ENCODE assay signal across 1 cellular context in the genomic region with DNA sequence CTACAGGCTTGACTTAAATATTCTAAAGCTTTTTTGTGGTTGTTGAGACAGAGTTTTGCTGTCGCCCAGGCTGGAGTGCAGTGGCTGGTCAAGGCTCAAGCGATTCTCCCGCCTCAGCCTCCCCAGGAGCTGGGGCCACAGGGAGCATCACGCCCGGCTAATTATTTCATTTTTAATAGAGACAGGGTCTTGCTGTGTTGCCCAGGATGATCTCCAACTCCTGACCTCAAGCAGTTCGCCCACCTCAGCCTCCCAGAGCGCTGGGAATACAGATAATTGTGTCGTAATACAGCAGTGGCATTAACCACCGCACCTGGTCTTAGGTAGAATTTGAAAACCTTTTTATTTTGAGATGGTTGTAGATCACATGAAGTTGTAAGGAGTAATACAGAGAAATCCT.
TF ChIP-seq lines count a peak whose summit lies in the region.

No MANE protein-coding gene starts in this region.

TF ChIP-seq in HepG2, 621 proteins besides CTCF, POLR2A, EP300 and RAD21:
- TF ChIP-seq, protein P1, sequence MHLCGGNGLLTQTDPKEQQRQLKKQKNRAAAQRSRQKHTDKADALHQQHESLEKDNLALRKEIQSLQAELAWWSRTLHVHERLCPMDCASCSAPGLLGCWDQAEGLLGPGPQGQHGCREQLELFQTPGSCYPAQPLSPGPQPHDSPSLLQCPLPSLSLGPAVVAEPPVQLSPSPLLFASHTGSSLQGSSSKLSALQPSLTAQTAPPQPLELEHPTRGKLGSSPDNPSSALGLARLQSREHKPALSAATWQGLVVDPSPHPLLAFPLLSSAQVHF (CRISPR knock-in tag; IDR thresholded peaks at IDR 0.05) = no peak
- TF ChIP-seq, protein P2, sequence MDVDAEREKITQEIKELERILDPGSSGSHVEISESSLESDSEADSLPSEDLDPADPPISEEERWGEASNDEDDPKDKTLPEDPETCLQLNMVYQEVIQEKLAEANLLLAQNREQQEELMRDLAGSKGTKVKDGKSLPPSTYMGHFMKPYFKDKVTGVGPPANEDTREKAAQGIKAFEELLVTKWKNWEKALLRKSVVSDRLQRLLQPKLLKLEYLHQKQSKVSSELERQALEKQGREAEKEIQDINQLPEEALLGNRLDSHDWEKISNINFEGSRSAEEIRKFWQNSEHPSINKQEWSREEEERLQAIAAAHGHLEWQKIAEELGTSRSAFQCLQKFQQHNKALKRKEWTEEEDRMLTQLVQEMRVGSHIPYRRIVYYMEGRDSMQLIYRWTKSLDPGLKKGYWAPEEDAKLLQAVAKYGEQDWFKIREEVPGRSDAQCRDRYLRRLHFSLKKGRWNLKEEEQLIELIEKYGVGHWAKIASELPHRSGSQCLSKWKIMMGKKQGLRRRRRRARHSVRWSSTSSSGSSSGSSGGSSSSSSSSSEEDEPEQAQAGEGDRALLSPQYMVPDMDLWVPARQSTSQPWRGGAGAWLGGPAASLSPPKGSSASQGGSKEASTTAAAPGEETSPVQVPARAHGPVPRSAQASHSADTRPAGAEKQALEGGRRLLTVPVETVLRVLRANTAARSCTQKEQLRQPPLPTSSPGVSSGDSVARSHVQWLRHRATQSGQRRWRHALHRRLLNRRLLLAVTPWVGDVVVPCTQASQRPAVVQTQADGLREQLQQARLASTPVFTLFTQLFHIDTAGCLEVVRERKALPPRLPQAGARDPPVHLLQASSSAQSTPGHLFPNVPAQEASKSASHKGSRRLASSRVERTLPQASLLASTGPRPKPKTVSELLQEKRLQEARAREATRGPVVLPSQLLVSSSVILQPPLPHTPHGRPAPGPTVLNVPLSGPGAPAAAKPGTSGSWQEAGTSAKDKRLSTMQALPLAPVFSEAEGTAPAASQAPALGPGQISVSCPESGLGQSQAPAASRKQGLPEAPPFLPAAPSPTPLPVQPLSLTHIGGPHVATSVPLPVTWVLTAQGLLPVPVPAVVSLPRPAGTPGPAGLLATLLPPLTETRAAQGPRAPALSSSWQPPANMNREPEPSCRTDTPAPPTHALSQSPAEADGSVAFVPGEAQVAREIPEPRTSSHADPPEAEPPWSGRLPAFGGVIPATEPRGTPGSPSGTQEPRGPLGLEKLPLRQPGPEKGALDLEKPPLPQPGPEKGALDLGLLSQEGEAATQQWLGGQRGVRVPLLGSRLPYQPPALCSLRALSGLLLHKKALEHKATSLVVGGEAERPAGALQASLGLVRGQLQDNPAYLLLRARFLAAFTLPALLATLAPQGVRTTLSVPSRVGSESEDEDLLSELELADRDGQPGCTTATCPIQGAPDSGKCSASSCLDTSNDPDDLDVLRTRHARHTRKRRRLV (CRISPR knock-in tag; IDR thresholded peaks at IDR 0.05) = no peak
- TF ChIP-seq SMYD3 (CRISPR knock-in tag; IDR thresholded peaks at IDR 0.05) (no peak), FOXK2 (IDR thresholded peaks at IDR 0.05) (no peak), CEBPB (IDR thresholded peaks at IDR 0.05; ENCODE audit: borderline replicate concordance, low read depth, low read length) (peak; percentile 31; the same call in 1 of the 2 replicates), ZFP1 (CRISPR knock-in tag; IDR thresholded peaks at IDR 0.05) (no peak), SIN3A (IDR thresholded peaks at IDR 0.05; ENCODE audit: borderline replicate concordance, low read depth, low read length) (no peak), SP4 (CRISPR knock-in tag; IDR thresholded peaks at IDR 0.05) (no peak), TEAD2 (CRISPR knock-in tag; IDR thresholded peaks at IDR 0.05) (no peak), BHLHE40 (IDR thresholded peaks at IDR 0.05; ENCODE audit: low read length) (no peak), PHF8 (CRISPR knock-in tag; IDR thresholded peaks at IDR 0.05) (0 out of 2 replicates have a peak, but pooled peaks have one; percentile 3), GPN1 (CRISPR knock-in tag; IDR thresholded peaks at IDR 0.05; ENCODE audit: borderline replicate concordance) (no peak), ZNF709 (CRISPR knock-in tag; IDR thresholded peaks at IDR 0.05) (no peak), ZNF33A (CRISPR knock-in tag; IDR thresholded peaks at IDR 0.05; ENCODE audit: borderline replicate concordance) (no peak), ZNF331 (CRISPR knock-in tag; IDR thresholded peaks at IDR 0.05) (no peak), MBD4 (IDR thresholded peaks at IDR 0.05; ENCODE audit: borderline replicate concordance, low read length) (no peak), ZNF121 (CRISPR knock-in tag; IDR thresholded peaks at IDR 0.05) (peak; percentile 88), PLRG1 (conservative IDR thresholded peaks at IDR 0.05) (no peak), CBX2 (IDR thresholded peaks at IDR 0.05; ENCODE audit: low read depth, low read length) (no peak), CBX2 (CRISPR knock-in tag; IDR thresholded peaks at IDR 0.05; ENCODE audit: low read depth) (no peak), WIZ (CRISPR knock-in tag; IDR thresholded peaks at IDR 0.05) (no peak), NFATC3 (CRISPR knock-in tag; IDR thresholded peaks at IDR 0.05) (no peak), HMG20B (CRISPR knock-in tag; conservative IDR thresholded peaks at IDR 0.05) (no peak), SAFB2 (CRISPR knock-in tag; IDR thresholded peaks at IDR 0.05; ENCODE audit: borderline replicate concordance, low read depth) (no peak), SMAD3 (CRISPR knock-in tag; IDR thresholded peaks at IDR 0.05) (0 out of 2 replicates have a peak, but pooled peaks have one; percentile 13), SMARCE1 (IDR thresholded peaks at IDR 0.05; ENCODE audit: borderline replicate concordance) (no peak), RBAK (CRISPR knock-in tag; IDR thresholded peaks at IDR 0.05) (no peak)
- TF ChIP-seq, protein P3, sequence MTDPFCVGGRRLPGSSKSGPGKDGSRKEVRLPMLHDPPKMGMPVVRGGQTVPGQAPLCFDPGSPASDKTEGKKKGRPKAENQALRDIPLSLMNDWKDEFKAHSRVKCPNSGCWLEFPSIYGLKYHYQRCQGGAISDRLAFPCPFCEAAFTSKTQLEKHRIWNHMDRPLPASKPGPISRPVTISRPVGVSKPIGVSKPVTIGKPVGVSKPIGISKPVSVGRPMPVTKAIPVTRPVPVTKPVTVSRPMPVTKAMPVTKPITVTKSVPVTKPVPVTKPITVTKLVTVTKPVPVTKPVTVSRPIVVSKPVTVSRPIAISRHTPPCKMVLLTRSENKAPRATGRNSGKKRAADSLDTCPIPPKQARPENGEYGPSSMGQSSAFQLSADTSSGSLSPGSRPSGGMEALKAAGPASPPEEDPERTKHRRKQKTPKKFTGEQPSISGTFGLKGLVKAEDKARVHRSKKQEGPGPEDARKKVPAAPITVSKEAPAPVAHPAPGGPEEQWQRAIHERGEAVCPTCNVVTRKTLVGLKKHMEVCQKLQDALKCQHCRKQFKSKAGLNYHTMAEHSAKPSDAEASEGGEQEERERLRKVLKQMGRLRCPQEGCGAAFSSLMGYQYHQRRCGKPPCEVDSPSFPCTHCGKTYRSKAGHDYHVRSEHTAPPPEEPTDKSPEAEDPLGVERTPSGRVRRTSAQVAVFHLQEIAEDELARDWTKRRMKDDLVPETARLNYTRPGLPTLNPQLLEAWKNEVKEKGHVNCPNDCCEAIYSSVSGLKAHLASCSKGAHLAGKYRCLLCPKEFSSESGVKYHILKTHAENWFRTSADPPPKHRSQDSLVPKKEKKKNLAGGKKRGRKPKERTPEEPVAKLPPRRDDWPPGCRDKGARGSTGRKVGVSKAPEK (CRISPR knock-in tag; IDR thresholded peaks at IDR 0.05; ENCODE audit: borderline replicate concordance) = no peak
- TF ChIP-seq, protein P4, sequence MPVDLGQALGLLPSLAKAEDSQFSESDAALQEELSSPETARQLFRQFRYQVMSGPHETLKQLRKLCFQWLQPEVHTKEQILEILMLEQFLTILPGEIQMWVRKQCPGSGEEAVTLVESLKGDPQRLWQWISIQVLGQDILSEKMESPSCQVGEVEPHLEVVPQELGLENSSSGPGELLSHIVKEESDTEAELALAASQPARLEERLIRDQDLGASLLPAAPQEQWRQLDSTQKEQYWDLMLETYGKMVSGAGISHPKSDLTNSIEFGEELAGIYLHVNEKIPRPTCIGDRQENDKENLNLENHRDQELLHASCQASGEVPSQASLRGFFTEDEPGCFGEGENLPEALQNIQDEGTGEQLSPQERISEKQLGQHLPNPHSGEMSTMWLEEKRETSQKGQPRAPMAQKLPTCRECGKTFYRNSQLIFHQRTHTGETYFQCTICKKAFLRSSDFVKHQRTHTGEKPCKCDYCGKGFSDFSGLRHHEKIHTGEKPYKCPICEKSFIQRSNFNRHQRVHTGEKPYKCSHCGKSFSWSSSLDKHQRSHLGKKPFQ (CRISPR knock-in tag; IDR thresholded peaks at IDR 0.05; ENCODE audit: insufficient replicate concordance) = no peak
- TF ChIP-seq, protein P5, sequence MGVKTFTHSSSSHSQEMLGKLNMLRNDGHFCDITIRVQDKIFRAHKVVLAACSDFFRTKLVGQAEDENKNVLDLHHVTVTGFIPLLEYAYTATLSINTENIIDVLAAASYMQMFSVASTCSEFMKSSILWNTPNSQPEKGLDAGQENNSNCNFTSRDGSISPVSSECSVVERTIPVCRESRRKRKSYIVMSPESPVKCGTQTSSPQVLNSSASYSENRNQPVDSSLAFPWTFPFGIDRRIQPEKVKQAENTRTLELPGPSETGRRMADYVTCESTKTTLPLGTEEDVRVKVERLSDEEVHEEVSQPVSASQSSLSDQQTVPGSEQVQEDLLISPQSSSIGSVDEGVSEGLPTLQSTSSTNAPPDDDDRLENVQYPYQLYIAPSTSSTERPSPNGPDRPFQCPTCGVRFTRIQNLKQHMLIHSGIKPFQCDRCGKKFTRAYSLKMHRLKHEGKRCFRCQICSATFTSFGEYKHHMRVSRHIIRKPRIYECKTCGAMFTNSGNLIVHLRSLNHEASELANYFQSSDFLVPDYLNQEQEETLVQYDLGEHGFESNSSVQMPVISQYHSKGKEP (CRISPR knock-in tag; IDR thresholded peaks at IDR 0.05) = no peak
- TF ChIP-seq, protein P6, sequence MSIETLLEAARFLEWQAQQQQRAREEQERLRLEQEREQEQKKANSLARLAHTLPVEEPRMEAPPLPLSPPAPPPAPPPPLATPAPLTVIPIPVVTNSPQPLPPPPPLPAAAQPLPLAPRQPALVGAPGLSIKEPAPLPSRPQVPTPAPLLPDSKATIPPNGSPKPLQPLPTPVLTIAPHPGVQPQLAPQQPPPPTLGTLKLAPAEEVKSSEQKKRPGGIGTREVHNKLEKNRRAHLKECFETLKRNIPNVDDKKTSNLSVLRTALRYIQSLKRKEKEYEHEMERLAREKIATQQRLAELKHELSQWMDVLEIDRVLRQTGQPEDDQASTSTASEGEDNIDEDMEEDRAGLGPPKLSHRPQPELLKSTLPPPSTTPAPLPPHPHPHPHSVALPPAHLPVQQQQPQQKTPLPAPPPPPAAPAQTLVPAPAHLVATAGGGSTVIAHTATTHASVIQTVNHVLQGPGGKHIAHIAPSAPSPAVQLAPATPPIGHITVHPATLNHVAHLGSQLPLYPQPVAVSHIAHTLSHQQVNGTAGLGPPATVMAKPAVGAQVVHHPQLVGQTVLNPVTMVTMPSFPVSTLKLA (IDR thresholded peaks at IDR 0.05) = no peak
- TF ChIP-seq, protein P7, sequence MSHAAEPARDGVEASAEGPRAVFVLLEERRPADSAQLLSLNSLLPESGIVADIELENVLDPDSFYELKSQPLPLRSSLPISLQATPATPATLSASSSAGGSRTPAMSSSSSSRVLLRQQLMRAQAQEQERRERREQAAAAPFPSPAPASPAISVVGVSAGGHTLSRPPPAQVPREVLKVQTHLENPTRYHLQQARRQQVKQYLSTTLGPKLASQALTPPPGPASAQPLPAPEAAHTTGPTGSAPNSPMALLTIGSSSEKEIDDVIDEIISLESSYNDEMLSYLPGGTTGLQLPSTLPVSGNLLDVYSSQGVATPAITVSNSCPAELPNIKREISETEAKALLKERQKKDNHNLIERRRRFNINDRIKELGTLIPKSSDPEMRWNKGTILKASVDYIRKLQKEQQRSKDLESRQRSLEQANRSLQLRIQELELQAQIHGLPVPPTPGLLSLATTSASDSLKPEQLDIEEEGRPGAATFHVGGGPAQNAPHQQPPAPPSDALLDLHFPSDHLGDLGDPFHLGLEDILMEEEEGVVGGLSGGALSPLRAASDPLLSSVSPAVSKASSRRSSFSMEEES (CRISPR knock-in tag; IDR thresholded peaks at IDR 0.05) = no peak
- TF ChIP-seq, protein P8, sequence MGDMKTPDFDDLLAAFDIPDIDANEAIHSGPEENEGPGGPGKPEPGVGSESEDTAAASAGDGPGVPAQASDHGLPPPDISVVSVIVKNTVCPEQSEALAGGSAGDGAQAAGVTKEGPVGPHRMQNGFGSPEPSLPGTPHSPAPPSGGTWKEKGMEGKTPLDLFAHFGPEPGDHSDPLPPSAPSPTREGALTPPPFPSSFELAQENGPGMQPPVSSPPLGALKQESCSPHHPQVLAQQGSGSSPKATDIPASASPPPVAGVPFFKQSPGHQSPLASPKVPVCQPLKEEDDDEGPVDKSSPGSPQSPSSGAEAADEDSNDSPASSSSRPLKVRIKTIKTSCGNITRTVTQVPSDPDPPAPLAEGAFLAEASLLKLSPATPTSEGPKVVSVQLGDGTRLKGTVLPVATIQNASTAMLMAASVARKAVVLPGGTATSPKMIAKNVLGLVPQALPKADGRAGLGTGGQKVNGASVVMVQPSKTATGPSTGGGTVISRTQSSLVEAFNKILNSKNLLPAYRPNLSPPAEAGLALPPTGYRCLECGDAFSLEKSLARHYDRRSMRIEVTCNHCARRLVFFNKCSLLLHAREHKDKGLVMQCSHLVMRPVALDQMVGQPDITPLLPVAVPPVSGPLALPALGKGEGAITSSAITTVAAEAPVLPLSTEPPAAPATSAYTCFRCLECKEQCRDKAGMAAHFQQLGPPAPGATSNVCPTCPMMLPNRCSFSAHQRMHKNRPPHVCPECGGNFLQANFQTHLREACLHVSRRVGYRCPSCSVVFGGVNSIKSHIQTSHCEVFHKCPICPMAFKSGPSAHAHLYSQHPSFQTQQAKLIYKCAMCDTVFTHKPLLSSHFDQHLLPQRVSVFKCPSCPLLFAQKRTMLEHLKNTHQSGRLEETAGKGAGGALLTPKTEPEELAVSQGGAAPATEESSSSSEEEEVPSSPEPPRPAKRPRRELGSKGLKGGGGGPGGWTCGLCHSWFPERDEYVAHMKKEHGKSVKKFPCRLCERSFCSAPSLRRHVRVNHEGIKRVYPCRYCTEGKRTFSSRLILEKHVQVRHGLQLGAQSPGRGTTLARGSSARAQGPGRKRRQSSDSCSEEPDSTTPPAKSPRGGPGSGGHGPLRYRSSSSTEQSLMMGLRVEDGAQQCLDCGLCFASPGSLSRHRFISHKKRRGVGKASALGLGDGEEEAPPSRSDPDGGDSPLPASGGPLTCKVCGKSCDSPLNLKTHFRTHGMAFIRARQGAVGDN (CRISPR knock-in tag; IDR thresholded peaks at IDR 0.05) = no peak
TF ChIP-seq in HepG2: peak in this region for 4.
